Comparison of ENCODE assay signal across 1 cellular context in genomic region chr3:196207833-196208607, GRCh38.
TF ChIP-seq lines count a peak whose summit lies in the region.

No MANE protein-coding gene starts in this region.

TF ChIP-seq in K562, 482 proteins besides CTCF, POLR2A, EP300 and RAD21 (continued from another document and continues in another):
- TF ChIP-seq, protein P1, sequence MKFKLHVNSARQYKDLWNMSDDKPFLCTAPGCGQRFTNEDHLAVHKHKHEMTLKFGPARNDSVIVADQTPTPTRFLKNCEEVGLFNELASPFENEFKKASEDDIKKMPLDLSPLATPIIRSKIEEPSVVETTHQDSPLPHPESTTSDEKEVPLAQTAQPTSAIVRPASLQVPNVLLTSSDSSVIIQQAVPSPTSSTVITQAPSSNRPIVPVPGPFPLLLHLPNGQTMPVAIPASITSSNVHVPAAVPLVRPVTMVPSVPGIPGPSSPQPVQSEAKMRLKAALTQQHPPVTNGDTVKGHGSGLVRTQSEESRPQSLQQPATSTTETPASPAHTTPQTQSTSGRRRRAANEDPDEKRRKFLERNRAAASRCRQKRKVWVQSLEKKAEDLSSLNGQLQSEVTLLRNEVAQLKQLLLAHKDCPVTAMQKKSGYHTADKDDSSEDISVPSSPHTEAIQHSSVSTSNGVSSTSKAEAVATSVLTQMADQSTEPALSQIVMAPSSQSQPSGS (CRISPR knock-in tag; IDR thresholded peaks at IDR 0.05) = no peak
- TF ChIP-seq SAFB (IDR thresholded peaks at IDR 0.05; ENCODE audit: borderline replicate concordance, low read depth, low read length) (no peak), RNF219 (CRISPR knock-in tag; IDR thresholded peaks at IDR 0.05) (no peak), GTF2A2 (tag; IDR thresholded peaks at IDR 0.05) (no peak), ZNF668 (CRISPR knock-in tag; IDR thresholded peaks at IDR 0.05) (no peak), PCBP1 (IDR thresholded peaks at IDR 0.05; ENCODE audit: low read depth, low read length, poor library complexity, severe bottlenecking) (no peak), ZNF282 (CRISPR knock-in tag; IDR thresholded peaks at IDR 0.05) (no peak), ESRRA (IDR thresholded peaks at IDR 0.05; ENCODE audit: borderline replicate concordance, low read depth) (0 out of 2 replicates have a peak, but pooled peaks have one; percentile 9), RBM14 (IDR thresholded peaks at IDR 0.05; ENCODE audit: borderline replicate concordance, insufficient read depth, low read depth, low read length) (no peak), MYC (IDR thresholded peaks at IDR 0.05; ENCODE audit: low read depth, low read length) (peak; percentile 52), MYC (CRISPR knock-in tag; IDR thresholded peaks at IDR 0.05; ENCODE audit: borderline replicate concordance, low read depth) (no peak), SMC3 (conservative IDR thresholded peaks at IDR 0.05; ENCODE audit: insufficient read depth, low read depth, low read length) (no peak), ETV1 (tag; conservative IDR thresholded peaks at IDR 0.05; ENCODE audit: low read depth) (peak; percentile 40; the same call in 1 of the 2 replicates), ZNF507 (tag; conservative IDR thresholded peaks at IDR 0.05) (no peak), TARDBP (IDR thresholded peaks at IDR 0.05) (no peak), HNRNPL (IDR thresholded peaks at IDR 0.05; ENCODE audit: low read depth, low read length) (no peak), YY1 (IDR thresholded peaks at IDR 0.05; ENCODE audit: borderline replicate concordance in 1 of 3, control insufficient read depth in 1 of 3, extremely low read depth in 1 of 3, insufficient read depth in 3 of 3, insufficient read length in 1 of 3, insufficient replicate concordance in 2 of 3, low read depth in 1 of 3, low read length in 2 of 3) (peak in 1 of 3 experiments; percentile 55), ARID2 (IDR thresholded peaks at IDR 0.05) (0 out of 2 replicates have a peak, but pooled peaks have one; percentile 16), ZNF449 (CRISPR knock-in tag; IDR thresholded peaks at IDR 0.05) (no peak), NCOA4 (IDR thresholded peaks at IDR 0.05; ENCODE audit: partially characterized antibody) (no peak), ZNF561 (CRISPR knock-in tag; conservative IDR thresholded peaks at IDR 0.05) (no peak), CBFA2T3 (IDR thresholded peaks at IDR 0.05) (no peak), HDAC8 (tag; IDR thresholded peaks at IDR 0.05) (no peak), C11orf30 (IDR thresholded peaks at IDR 0.05; ENCODE audit: low read depth) (no peak), ARNT (IDR thresholded peaks at IDR 0.05) (peak in 1 of 2 experiments; percentile 57; a peak in 1 of 4 replicates), L3MBTL2 (IDR thresholded peaks at IDR 0.05) (peak; percentile 84), CREBBP (IDR thresholded peaks at IDR 0.05; ENCODE audit: low read depth, low read length) (no peak), BDP1 (IDR thresholded peaks at IDR 0.05; ENCODE audit: insufficient read depth, insufficient read length) (no peak), ZNF347 (CRISPR knock-in tag; IDR thresholded peaks at IDR 0.05; ENCODE audit: low read depth) (no peak), CBFA2T2 (conservative IDR thresholded peaks at IDR 0.05) (no peak), ZFPM2 (CRISPR knock-in tag; IDR thresholded peaks at IDR 0.05) (no peak), XRCC5 (IDR thresholded peaks at IDR 0.05; ENCODE audit: low read depth, low read length) (no peak), KDM5B (IDR thresholded peaks at IDR 0.05; ENCODE audit: insufficient replicate concordance, low read depth, low read length) (no peak), ZNF121 (CRISPR knock-in tag; conservative IDR thresholded peaks at IDR 0.05) (no peak), ATF1 (CRISPR knock-in tag; IDR thresholded peaks at IDR 0.05) (no peak), ATF1 (tag; IDR thresholded peaks at IDR 0.05) (no peak), SNRNP70 (optimal IDR thresholded peaks at IDR 0.05; ENCODE audit: low read depth, low read length) (no peak), NBN (IDR thresholded peaks at IDR 0.05; ENCODE audit: low read depth) (peak; percentile 63), SMARCA4 (IDR thresholded peaks at IDR 0.05) (no peak), ARHGAP35 (IDR thresholded peaks at IDR 0.05; ENCODE audit: partially characterized antibody) (peak; percentile 60), ZNF586 (CRISPR knock-in tag; conservative IDR thresholded peaks at IDR 0.05) (no peak), ZNF239 (CRISPR knock-in tag; IDR thresholded peaks at IDR 0.05) (no peak), ARID4B (CRISPR knock-in tag; IDR thresholded peaks at IDR 0.05) (peak; percentile 61; the same call in 1 of the 2 replicates), TCF15 (CRISPR knock-in tag; IDR thresholded peaks at IDR 0.05) (no peak), SRSF3 (IDR thresholded peaks at IDR 0.05; ENCODE audit: insufficient read depth, low read length) (no peak)
- TF ChIP-seq, protein P2, sequence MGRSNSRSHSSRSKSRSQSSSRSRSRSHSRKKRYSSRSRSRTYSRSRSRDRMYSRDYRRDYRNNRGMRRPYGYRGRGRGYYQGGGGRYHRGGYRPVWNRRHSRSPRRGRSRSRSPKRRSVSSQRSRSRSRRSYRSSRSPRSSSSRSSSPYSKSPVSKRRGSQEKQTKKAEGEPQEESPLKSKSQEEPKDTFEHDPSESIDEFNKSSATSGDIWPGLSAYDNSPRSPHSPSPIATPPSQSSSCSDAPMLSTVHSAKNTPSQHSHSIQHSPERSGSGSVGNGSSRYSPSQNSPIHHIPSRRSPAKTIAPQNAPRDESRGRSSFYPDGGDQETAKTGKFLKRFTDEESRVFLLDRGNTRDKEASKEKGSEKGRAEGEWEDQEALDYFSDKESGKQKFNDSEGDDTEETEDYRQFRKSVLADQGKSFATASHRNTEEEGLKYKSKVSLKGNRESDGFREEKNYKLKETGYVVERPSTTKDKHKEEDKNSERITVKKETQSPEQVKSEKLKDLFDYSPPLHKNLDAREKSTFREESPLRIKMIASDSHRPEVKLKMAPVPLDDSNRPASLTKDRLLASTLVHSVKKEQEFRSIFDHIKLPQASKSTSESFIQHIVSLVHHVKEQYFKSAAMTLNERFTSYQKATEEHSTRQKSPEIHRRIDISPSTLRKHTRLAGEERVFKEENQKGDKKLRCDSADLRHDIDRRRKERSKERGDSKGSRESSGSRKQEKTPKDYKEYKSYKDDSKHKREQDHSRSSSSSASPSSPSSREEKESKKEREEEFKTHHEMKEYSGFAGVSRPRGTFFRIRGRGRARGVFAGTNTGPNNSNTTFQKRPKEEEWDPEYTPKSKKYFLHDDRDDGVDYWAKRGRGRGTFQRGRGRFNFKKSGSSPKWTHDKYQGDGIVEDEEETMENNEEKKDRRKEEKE (IDR thresholded peaks at IDR 0.05; ENCODE audit: borderline replicate concordance in 1 of 2, control insufficient read depth in 1 of 2, low read depth in 2 of 2, low read length in 1 of 2) = no peak
- TF ChIP-seq, protein P3, sequence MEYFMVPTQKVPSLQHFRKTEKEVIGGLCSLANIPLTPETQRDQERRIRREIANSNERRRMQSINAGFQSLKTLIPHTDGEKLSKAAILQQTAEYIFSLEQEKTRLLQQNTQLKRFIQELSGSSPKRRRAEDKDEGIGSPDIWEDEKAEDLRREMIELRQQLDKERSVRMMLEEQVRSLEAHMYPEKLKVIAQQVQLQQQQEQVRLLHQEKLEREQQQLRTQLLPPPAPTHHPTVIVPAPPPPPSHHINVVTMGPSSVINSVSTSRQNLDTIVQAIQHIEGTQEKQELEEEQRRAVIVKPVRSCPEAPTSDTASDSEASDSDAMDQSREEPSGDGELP (CRISPR knock-in tag; IDR thresholded peaks at IDR 0.05; ENCODE audit: borderline replicate concordance) = peak; percentile 49
- TF ChIP-seq, protein P4, sequence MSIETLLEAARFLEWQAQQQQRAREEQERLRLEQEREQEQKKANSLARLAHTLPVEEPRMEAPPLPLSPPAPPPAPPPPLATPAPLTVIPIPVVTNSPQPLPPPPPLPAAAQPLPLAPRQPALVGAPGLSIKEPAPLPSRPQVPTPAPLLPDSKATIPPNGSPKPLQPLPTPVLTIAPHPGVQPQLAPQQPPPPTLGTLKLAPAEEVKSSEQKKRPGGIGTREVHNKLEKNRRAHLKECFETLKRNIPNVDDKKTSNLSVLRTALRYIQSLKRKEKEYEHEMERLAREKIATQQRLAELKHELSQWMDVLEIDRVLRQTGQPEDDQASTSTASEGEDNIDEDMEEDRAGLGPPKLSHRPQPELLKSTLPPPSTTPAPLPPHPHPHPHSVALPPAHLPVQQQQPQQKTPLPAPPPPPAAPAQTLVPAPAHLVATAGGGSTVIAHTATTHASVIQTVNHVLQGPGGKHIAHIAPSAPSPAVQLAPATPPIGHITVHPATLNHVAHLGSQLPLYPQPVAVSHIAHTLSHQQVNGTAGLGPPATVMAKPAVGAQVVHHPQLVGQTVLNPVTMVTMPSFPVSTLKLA (conservative IDR thresholded peaks at IDR 0.05) = peak; percentile 87 to 90
- TF ChIP-seq, protein P5, sequence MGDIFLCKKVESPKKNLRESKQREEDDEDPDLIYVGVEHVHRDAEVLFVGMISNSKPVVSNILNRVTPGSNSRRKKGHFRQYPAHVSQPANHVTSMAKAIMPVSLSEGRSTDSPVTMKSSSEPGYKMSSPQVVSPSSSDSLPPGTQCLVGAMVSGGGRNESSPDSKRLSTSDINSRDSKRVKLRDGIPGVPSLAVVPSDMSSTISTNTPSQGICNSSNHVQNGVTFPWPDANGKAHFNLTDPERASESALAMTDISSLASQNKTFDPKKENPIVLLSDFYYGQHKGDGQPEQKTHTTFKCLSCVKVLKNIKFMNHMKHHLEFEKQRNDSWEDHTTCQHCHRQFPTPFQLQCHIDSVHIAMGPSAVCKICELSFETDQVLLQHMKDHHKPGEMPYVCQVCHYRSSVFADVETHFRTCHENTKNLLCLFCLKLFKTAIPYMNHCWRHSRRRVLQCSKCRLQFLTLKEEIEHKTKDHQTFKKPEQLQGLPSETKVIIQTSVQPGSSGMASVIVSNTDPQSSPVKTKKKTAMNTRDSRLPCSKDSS (IDR thresholded peaks at IDR 0.05; ENCODE audit: low read depth, partially characterized antibody) = no peak
- TF ChIP-seq, protein P6, sequence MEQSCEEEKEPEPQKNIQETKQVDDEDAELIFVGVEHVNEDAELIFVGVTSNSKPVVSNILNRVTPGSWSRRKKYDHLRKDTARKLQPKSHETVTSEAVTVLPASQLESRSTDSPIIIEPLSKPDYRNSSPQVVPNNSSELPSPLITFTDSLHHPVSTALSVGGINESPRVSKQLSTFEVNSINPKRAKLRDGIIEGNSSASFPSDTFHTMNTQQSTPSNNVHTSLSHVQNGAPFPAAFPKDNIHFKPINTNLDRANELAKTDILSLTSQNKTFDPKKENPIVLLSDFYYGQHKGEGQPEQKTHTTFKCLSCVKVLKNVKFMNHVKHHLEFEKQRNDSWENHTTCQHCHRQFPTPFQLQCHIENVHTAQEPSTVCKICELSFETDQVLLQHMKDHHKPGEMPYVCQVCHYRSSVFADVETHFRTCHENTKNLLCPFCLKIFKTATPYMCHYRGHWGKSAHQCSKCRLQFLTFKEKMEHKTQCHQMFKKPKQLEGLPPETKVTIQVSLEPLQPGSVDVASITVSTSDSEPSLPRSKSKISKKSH (CRISPR knock-in tag; IDR thresholded peaks at IDR 0.05) = no peak
